In the genomic region with DNA sequence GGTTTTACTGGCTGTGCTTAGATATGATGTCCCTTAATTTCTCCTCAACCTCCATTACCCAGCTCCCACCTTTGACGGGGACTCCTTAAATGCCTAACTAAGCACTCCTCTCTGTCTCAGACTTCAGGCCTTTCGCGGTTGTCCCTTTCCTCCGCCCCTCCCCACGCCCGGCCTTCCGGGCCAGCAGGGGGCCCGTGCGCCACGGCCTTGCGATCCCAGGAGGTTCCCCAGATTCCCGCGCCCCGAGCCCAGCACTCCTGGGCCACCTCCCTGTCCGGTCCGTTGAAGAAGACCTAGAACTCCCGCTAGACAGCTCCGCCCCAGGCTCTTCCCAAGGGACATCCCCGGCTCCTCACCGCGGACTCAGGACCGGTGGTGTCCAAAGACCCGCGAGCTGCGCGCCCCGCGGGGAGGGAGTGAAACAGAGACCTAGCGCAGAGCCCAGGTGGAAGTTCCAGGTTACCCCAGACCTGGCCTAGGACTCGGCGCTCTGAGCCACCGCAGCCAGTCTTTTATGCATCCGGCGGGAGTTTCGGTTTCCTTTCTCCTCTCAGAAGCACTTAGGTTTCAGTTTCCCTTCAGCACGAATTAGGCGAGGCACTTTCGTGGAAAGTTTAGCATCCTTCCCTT, we compare ENCODE assay signal across 1 cellular context.
A peak's percentile ranks its signal among the peaks of the same experiment; 100 is the strongest.
TF ChIP-seq lines count a peak whose summit lies in the region.

A gene with protein sequence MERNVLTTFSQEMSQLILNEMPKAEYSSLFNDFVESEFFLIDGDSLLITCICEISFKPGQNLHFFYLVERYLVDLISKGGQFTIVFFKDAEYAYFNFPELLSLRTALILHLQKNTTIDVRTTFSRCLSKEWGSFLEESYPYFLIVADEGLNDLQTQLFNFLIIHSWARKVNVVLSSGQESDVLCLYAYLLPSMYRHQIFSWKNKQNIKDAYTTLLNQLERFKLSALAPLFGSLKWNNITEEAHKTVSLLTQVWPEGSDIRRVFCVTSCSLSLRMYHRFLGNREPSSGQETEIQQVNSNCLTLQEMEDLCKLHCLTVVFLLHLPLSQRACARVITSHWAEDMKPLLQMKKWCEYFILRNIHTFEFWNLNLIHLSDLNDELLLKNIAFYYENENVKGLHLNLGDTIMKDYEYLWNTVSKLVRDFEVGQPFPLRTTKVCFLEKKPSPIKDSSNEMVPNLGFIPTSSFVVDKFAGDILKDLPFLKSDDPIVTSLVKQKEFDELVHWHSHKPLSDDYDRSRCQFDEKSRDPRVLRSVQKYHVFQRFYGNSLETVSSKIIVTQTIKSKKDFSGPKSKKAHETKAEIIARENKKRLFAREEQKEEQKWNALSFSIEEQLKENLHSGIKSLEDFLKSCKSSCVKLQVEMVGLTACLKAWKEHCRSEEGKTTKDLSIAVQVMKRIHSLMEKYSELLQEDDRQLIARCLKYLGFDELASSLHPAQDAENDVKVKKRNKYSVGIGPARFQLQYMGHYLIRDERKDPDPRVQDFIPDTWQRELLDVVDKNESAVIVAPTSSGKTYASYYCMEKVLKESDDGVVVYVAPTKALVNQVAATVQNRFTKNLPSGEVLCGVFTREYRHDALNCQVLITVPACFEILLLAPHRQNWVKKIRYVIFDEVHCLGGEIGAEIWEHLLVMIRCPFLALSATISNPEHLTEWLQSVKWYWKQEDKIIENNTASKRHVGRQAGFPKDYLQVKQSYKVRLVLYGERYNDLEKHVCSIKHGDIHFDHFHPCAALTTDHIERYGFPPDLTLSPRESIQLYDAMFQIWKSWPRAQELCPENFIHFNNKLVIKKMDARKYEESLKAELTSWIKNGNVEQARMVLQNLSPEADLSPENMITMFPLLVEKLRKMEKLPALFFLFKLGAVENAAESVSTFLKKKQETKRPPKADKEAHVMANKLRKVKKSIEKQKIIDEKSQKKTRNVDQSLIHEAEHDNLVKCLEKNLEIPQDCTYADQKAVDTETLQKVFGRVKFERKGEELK (N-terminal part only) (minus strand): TSS at position 487 of the 630 bp plus-strand sequence. CDS start 7,493 bp downstream, outside the sequence.

TF ChIP-seq in HEK293, 187 proteins besides CTCF, POLR2A, EP300 and RAD21 (continued from another document):
- TF ChIP-seq SP2 (tag by site-specific recombination; IDR thresholded peaks at IDR 0.05) (peak; percentile 19; the same call in 1 of the 2 replicates), ZNF335 (tag by site-specific recombination; conservative IDR thresholded peaks at IDR 0.05) (peak; percentile 85), ZFHX2 (tag by site-specific recombination; conservative IDR thresholded peaks at IDR 0.05) (0 out of 2 replicates have a peak, but pooled peaks have one; percentile 19), ZNF629 (tag by site-specific recombination; IDR thresholded peaks at IDR 0.05) (peak; percentile 23; the same call in 1 of the 2 replicates)
- TF ChIP-seq, protein P1, sequence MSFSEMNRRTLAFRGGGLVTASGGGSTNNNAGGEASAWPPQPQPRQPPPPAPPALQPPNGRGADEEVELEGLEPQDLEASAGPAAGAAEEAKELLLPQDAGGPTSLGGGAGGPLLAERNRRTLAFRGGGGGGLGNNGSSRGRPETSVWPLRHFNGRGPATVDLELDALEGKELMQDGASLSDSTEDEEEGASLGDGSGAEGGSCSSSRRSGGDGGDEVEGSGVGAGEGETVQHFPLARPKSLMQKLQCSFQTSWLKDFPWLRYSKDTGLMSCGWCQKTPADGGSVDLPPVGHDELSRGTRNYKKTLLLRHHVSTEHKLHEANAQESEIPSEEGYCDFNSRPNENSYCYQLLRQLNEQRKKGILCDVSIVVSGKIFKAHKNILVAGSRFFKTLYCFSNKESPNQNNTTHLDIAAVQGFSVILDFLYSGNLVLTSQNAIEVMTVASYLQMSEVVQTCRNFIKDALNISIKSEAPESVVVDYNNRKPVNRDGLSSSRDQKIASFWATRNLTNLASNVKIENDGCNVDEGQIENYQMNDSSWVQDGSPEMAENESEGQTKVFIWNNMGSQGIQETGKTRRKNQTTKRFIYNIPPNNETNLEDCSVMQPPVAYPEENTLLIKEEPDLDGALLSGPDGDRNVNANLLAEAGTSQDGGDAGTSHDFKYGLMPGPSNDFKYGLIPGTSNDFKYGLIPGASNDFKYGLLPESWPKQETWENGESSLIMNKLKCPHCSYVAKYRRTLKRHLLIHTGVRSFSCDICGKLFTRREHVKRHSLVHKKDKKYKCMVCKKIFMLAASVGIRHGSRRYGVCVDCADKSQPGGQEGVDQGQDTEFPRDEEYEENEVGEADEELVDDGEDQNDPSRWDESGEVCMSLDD (tag by site-specific recombination; IDR thresholded peaks at IDR 0.05): peak; percentile 54; the same call in 1 of the 2 replicates
- TF ChIP-seq, protein P2, sequence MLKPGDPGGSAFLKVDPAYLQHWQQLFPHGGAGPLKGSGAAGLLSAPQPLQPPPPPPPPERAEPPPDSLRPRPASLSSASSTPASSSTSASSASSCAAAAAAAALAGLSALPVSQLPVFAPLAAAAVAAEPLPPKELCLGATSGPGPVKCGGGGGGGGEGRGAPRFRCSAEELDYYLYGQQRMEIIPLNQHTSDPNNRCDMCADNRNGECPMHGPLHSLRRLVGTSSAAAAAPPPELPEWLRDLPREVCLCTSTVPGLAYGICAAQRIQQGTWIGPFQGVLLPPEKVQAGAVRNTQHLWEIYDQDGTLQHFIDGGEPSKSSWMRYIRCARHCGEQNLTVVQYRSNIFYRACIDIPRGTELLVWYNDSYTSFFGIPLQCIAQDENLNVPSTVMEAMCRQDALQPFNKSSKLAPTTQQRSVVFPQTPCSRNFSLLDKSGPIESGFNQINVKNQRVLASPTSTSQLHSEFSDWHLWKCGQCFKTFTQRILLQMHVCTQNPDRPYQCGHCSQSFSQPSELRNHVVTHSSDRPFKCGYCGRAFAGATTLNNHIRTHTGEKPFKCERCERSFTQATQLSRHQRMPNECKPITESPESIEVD (tag by site-specific recombination; IDR thresholded peaks at IDR 0.05): no peak
